18 cellular contexts compared by ENCODE assay signal in the genomic region with DNA sequence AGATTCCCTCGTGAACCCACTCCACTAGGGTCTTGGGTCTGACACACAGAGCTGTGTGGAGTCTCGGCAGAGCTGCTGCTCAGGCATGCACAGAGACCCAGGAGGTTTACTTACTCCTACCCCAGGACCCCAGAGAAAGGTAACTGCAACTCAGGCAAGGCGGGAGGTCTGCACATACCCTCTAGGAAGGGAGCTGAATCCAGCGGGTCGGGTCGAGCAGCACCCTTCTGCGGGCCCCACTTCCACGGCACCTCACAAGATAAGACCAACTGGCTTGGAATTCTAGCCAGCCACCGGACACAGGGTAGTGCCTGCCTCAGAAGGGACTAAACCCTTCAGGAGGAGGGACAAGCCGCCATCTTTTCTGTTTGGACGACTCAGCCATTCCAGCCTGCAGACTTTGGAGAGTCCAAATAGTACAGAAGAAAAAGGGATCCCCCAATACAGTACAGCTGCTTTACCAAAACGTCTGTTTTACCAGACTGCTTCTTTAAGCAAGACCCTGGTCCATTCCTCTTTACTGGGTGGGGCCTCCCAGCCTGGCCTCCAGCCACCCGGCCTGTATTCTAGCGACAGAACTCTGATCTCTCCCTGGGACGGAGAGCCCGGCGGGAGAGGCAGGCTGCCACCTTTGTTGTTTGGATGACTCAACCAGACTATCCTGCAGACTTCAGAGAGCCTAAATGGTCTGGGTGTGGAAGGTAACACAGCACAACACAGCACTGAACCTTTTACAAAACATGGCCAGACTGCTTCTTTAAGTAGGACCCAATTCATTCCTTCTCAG.
DNase-seq lines count a peak whose midpoint lies in the region; ATAC-seq and TF ChIP-seq lines count a peak whose summit lies in the region.
"Had no signal": no experiment of that assay in that cellular context is flagged by ENCODE, and none has a peak within 500 bp of the region (broad histone marks: within the 10 kb centered on the region; RNA-seq: fewer than 3 reads in every experiment).

No MANE protein-coding gene starts in this region.

- H3K36me3 ChIP-seq in trophoblast cell (ENCODE audit: control insufficient read depth in 1 of 2, insufficient read depth in 2 of 2, low read length in 2 of 2): no peaks in the 10 kb centered on the region
- no peaks in the 10 kb centered on the region for H3K36me3 ChIP-seq in OCI-LY7 (ENCODE audit: insufficient read depth, low read length)

- H3K4me1 ChIP-seq in trophoblast cell (ENCODE audit: control insufficient read depth in 1 of 2, insufficient read depth in 2 of 2, low read length in 2 of 2): peaks cover 2% of the 10 kb centered on the region in 2 experiments
- H3K4me1 ChIP-seq in OCI-LY7 (ENCODE audit: insufficient read depth, low read length, poor library complexity, severe bottlenecking): no peaks in the 10 kb centered on the region
- H3K4me1 ChIP-seq: A549 had no signal

- no peak overlapping the region for H3K27ac ChIP-seq in trophoblast cell (ENCODE audit: low read depth, low read length)
- no peak overlapping the region for H3K27ac ChIP-seq in OCI-LY7 (ENCODE audit: low read depth, low read length, poor library complexity, severe bottlenecking)
- H3K27ac ChIP-seq: 22Rv1, A549 had no signal

- no peak overlapping the region for H3K4me2 ChIP-seq in trophoblast cell (ENCODE audit: low read length)
- H3K4me2 ChIP-seq in OCI-LY7 (ENCODE audit: low read length): no peak overlapping the region
- H3K4me2 ChIP-seq: A549, GM23338 had no signal

- TF ChIP-seq CTCF in OCI-LY7 (conservative IDR thresholded peaks at IDR 0.05; ENCODE audit: low read length): no peak

- H2BK120ac ChIP-seq in trophoblast cell (ENCODE audit: insufficient read depth, low read length, poor library complexity): no peak overlapping the region

- BruUV-seq in OCI-LY7 (replicated peaks; lab: Mats Ljungman, UMichigan): no TSS peak

- no peak overlapping the region for H3K14ac ChIP-seq in trophoblast cell (ENCODE audit: low read length)

- H2BK12ac ChIP-seq in trophoblast cell (ENCODE audit: low read length): no peak overlapping the region

- no peak overlapping the region for H3K23ac ChIP-seq in trophoblast cell (ENCODE audit: low read length)

- POLR2A ChIA-PET in OCI-LY7 (lab: Charles Lee): no interaction called here

- H4K20me1 ChIP-seq in OCI-LY7 (ENCODE audit: insufficient read depth, low read length): no peaks in the 10 kb centered on the region

- peaks cover 10% of the 10 kb centered on the region for H3K9me3 ChIP-seq in trophoblast cell (ENCODE audit: insufficient read depth, low read depth, low read length)
- no peaks in the 10 kb centered on the region for H3K9me3 ChIP-seq in OCI-LY7 (ENCODE audit: low read length)
- H3K9me3 ChIP-seq: A549 had no signal

- no peak overlapping the region for H2AK5ac ChIP-seq in trophoblast cell (ENCODE audit: low read length)

- no peaks in the 10 kb centered on the region for H3K79me1 ChIP-seq in trophoblast cell (ENCODE audit: low read length)

- H3K4me3 ChIP-seq in trophoblast cell (ENCODE audit: low read depth, low read length) (peak overlapping the region; percentile 46), OCI-LY7 (ENCODE audit: low read depth, low read length, poor library complexity, severe bottlenecking) (no peak overlapping the region)
- H3K4me3 ChIP-seq: A549, GM12878, GM23338 had no signal

- WGBS in trophoblast cell (ENCODE audit: extremely low coverage, insufficient coverage, insufficient read length): no CpG with 5 or more reads among the region's 17 CpGs

- no peak overlapping the region for H3K4ac ChIP-seq in trophoblast cell (ENCODE audit: low read depth, low read length)

- intact Hi-C loops in Right ventricle myocardium inferior (cut with DNase I): no loop called here
- intact Hi-C loops in left cardiac atrium (cut with DNase I): no loop called here
- intact Hi-C loops in OCI-LY7 (cut with micrococcal nuclease; ENCODE audit: unreplicated experiment): no loop called here

- no peak for DNase-seq in Right ventricle myocardium inferior (ENCODE audit: missing footprints)
- no peak for DNase-seq in left cardiac atrium
- DNase-seq in islet precursor cell: peak; percentile 62
- peak in 1 of 2 donors; percentile 8 for DNase-seq in trophoblast cell
- no peak for DNase-seq in OCI-LY7 (ENCODE audit: low spot score)
- no peak for DNase-seq in NCI-H446 treated with DMSO at 0.1 percent for 48 hours (lab: John Stamatoyannopoulos, UW)
- DNase-seq: AML-193; Calu3; CD8-positive, alpha-beta T cell; DMS79 treated with DMSO at 0.1 percent for 48 hours; HCEC 1CT; IMR-90 had no signal

- no peak overlapping the region for H4K12ac ChIP-seq in trophoblast cell (ENCODE audit: low read depth, low read length)

- peak; percentile 26 for ATAC-seq in Right ventricle myocardium inferior
- ATAC-seq in left cardiac atrium: no peak
- ATAC-seq in GM21360 (IDR thresholded peaks at IDR 0.05; ENCODE audit: unreplicated experiment): no peak
- ATAC-seq in HG03196 (IDR thresholded peaks at IDR 0.05; ENCODE audit: unreplicated experiment): no peak
- ATAC-seq: A549; CD8-positive, alpha-beta T cell; GM12878; GM23338 had no signal

- H2BK5ac ChIP-seq in trophoblast cell (ENCODE audit: low read depth, low read length, poor library complexity): no peak overlapping the region

- no peaks in the 10 kb centered on the region for H3K27me3 ChIP-seq in trophoblast cell (ENCODE audit: insufficient read depth, low read length)

- no peak overlapping the region for H3K18ac ChIP-seq in trophoblast cell (ENCODE audit: low read length)

- no peak overlapping the region for H3K9ac ChIP-seq in trophoblast cell (ENCODE audit: low read length)

- H4K8ac ChIP-seq in trophoblast cell (ENCODE audit: low read depth, low read length): no peak overlapping the region

- H3K9me2 ChIP-seq in OCI-LY7 (ENCODE audit: insufficient read depth, low read length): no peaks in the 10 kb centered on the region

- H3K79me2 ChIP-seq in trophoblast cell (ENCODE audit: control insufficient read depth, insufficient read depth, low read length, poor library complexity): no peaks in the 10 kb centered on the region
- no peaks in the 10 kb centered on the region for H3K79me2 ChIP-seq in OCI-LY7 (ENCODE audit: insufficient read depth, low read depth, low read length)

- H2AFZ ChIP-seq in trophoblast cell (ENCODE audit: insufficient read depth, low read length, poor library complexity) (no peak overlapping the region), OCI-LY7 (ENCODE audit: low read length) (no peak overlapping the region)
- H2AFZ ChIP-seq: GM23338 had no signal

- CTCF ChIA-PET in OCI-LY7 (lab: Charles Lee; ENCODE audit: unreplicated experiment): no interaction called here

- H4K91ac ChIP-seq in trophoblast cell (ENCODE audit: low read depth, low read length): no peak overlapping the region
